17 cellular contexts compared by ENCODE assay signal in the genomic region with DNA sequence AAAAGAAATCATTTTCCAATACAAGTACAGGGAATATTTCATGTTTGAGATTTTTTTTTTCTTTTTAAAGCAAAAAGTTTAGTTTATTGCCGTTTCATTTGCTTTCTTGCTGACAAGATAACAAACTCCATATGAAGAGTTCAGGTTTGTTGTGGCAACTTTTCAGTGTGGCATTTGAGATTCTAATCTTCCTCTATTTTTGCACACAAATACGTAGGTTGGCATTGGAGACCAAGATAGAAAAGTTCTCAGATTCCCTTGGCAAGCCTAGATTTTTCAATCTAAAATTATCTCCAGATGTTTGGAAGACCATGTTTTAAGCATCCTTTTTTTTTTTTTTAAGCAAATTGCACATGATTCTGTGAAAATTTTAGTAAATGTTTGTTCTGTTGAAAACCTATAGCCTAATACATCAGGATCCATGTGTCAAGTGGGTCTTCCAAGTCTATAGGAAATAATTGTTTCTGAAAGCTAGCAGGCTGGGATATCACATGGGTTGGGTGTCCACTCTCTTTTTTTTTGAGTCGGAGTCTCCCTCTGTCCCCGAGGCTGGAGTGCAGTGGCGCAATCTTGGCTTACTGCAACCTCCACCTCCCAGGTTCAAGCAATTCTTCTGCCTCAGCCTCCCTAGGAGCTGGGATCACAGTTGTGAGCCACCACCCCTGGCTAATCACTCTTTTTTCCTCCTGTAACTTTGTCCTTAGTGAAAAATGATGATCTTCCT. TPM values are rescaled to one million over a fixed set of nuclear protein-coding genes. Genes with fewer than 3 reads are reported as not detected.
A peak's percentile ranks its signal among the peaks of the same experiment; 100 is the strongest.
DNase-seq lines count a peak whose midpoint lies in the region; ATAC-seq, FAIRE-seq and TF ChIP-seq lines count a peak whose summit lies in the region.
"Had no signal": no experiment of that assay in that cellular context is flagged by ENCODE, and none has a peak within 500 bp of the region (broad histone marks: within the 10 kb centered on the region; RNA-seq: fewer than 3 reads in every experiment).

No MANE protein-coding gene starts in this region.

- FAIRE-seq in GM12878 (lab: Jason Lieb, UNC): no peak

- no peak for TF ChIP-seq EP300 in GM12878 (IDR thresholded peaks at IDR 0.05; ENCODE audit: borderline replicate concordance in 1 of 2, control insufficient read depth in 1 of 2, low read depth in 2 of 2, low read length in 2 of 2)

- peak overlapping the region; percentile 63 for H3K9ac ChIP-seq in GM23248
- H3K9ac ChIP-seq in GM12878 (ENCODE audit: control insufficient read depth, insufficient read depth, low read length): no peak overlapping the region

- TF ChIP-seq RAD21 in GM12878 (IDR thresholded peaks at IDR 0.05; ENCODE audit: insufficient read depth, low read depth, low read length): no peak

- TSS peak; percentile 44 for BruUV-seq in GM12878 (replicated peaks; lab: Mats Ljungman, UMichigan)

- H3K4me3 ChIP-seq in GM23248 (peak overlapping the region; percentile 25), GM12878 (no peak overlapping the region), spleen (no peak overlapping the region)
- H3K4me3 ChIP-seq: Peyer's patch, stomach had no signal

- POLR2A ChIA-PET in GM12878 (lab: Charles Lee): interaction anchor here (0.6 to 0.7 kb wide), 3 partner anchors 75 to 810 kb away, joined by 3 to 4 read pairs (median 3); no protein-coding TSS in a partner anchor
- POLR2A ChIA-PET in GM10248 (lab: Yijun Ruan, JAX): interaction anchor here (0.6 kb wide), 1 partner anchor 94 kb away, joined by 3 read pairs; no protein-coding TSS in a partner anchor

- peaks cover 46% of the 10 kb centered on the region for H3K4me1 ChIP-seq in GM23248 (ENCODE audit: insufficient read depth)
- H3K4me1 ChIP-seq in GM12878 (ENCODE audit: control insufficient read depth, insufficient read depth, low read length): peaks cover 5% of the 10 kb centered on the region
- H3K4me1 ChIP-seq in spleen: peaks cover 13 to 82% (median 43%) of the 10 kb centered on the region in 6 donors

- H3K9me2 ChIP-seq in GM23248 (ENCODE audit: insufficient read depth): no peaks in the 10 kb centered on the region

- H2AFZ ChIP-seq in GM23248 (no peak overlapping the region), GM12878 (ENCODE audit: control insufficient read depth, low read depth, low read length) (no peak overlapping the region)

- 24 to 36% methylated on average over 5 of the region's 5 CpGs for WGBS in GM23248 (ENCODE audit: low coverage in 1 of 2, low lambda C conversion rate in 2 of 2, missing lambda C conversion rate in 2 of 2), 2 experiments
- 89% methylated on average over 5 of the region's 5 CpGs for WGBS in GM12878 (ENCODE audit: insufficient coverage, insufficient replicate concordance, low lambda C conversion rate, missing lambda C conversion rate)
- 77 to 86% (median 79%) methylated on average over 5 of the region's 5 CpGs for WGBS in spleen, 5 donors

- intact Hi-C loops in GM12878 (cut with micrococcal nuclease; ENCODE audit: unreplicated experiment) (no loop called here), spleen (cut with DNase I; ENCODE audit: low total_unique reads) (no loop called here)

- H4K20me1 ChIP-seq in GM23248 (ENCODE audit: insufficient read depth) (no peaks in the 10 kb centered on the region), GM12878 (ENCODE audit: control insufficient read depth, insufficient read depth) (no peaks in the 10 kb centered on the region)

- no peaks in the 10 kb centered on the region for H3K9me3 ChIP-seq in GM23248 (ENCODE audit: low read depth)
- no peaks in the 10 kb centered on the region for H3K9me3 ChIP-seq in GM12878 (replicated peaks; ENCODE audit: control insufficient read depth, insufficient read depth, low read length)
- no peaks in the 10 kb centered on the region for H3K9me3 ChIP-seq in spleen
- H3K9me3 ChIP-seq: Peyer's patch, stomach had no signal

- no peaks in the 10 kb centered on the region for H3K9me3 Mint-ChIP-seq in mesothelial cell of epicardium

- TF ChIP-seq CTCF in GM12878 (IDR thresholded peaks at IDR 0.05 in 2 of 3, conservative IDR thresholded peaks at IDR 0.05 in 1 of 3; ENCODE audit: control insufficient read depth in 2 of 3, extremely low read depth in 1 of 3, insufficient read depth in 1 of 3, low read depth in 3 of 3, low read length in 3 of 3) (no peak), mesothelial cell of epicardium (IDR thresholded peaks at IDR 0.05; ENCODE audit: unreplicated experiment) (no peak), GM10248 (IDR thresholded peaks at IDR 0.05; ENCODE audit: control extremely low read depth, extremely low read depth, low read depth, missing control alignments) (no peak), spleen (IDR thresholded peaks at IDR 0.05 in 8 of 11, conservative IDR thresholded peaks at IDR 0.05 in 3 of 11) (no peak)

- no peaks in the 10 kb centered on the region for H3K27me3 ChIP-seq in GM23248 (replicated peaks; ENCODE audit: insufficient read depth)
- no peaks in the 10 kb centered on the region for H3K27me3 ChIP-seq in GM12878 (replicated peaks in 1 of 2; ENCODE audit: control insufficient read depth in 2 of 2, insufficient read depth in 2 of 2, low read length in 1 of 2)
- peaks cover 0 to 7% (median 0%) of the 10 kb centered on the region in 7 donors for H3K27me3 ChIP-seq in spleen (replicated peaks in 1 of 7)
- H3K27me3 ChIP-seq: Peyer's patch, stomach had no signal

- H3K79me2 ChIP-seq in GM23248 (ENCODE audit: insufficient read depth) (peaks cover 76% of the 10 kb centered on the region), GM12878 (ENCODE audit: control insufficient read depth, insufficient read depth, low read length) (peaks cover 5% of the 10 kb centered on the region)

- H3K36me3 ChIP-seq in GM23248 (ENCODE audit: low read depth) (no peaks in the 10 kb centered on the region), GM12878 (ENCODE audit: control insufficient read depth in 2 of 2, insufficient read depth in 2 of 2, low read length in 1 of 2) (no peaks in the 10 kb centered on the region; a peak in 1 of 4 replicates), spleen (peaks cover 0 to 6% (median 0%) of the 10 kb centered on the region in 6 donors)
- H3K36me3 ChIP-seq: Peyer's patch had no signal

- peaks cover 52% of the 10 kb centered on the region for H3K4me1 Mint-ChIP-seq in mesothelial cell of epicardium

- CTCF ChIA-PET in GM12878 (lab: Yijun Ruan, JAX): interaction anchor here (0.7 kb wide), 1 partner anchor 13 kb away, joined by 3 read pairs; no protein-coding TSS in a partner anchor
- CTCF ChIA-PET in GM10248 (lab: Yijun Ruan, JAX): interaction anchor here (1.8 kb wide), 1 partner anchor 16 kb away, joined by 5 read pairs; no protein-coding TSS in a partner anchor

- no peaks in the 10 kb centered on the region for H3K27me3 Mint-ChIP-seq in mesothelial cell of epicardium (ENCODE audit: low read depth)

- H3F3A ChIP-seq in GM23248 (ENCODE audit: insufficient read depth): peaks cover 24% of the 10 kb centered on the region; the same call in 1 of the 2 replicates

- RAD21 ChIA-PET in GM12878 (lab: Charles Lee; ENCODE audit: unreplicated experiment): interaction anchor here (0.6 kb wide), 1 partner anchor 76 kb away, joined by 3 read pairs; no protein-coding TSS in a partner anchor

- H3K36me3 Mint-ChIP-seq in mesothelial cell of epicardium: peaks cover 2% of the 10 kb centered on the region

- TF ChIP-seq POLR2A in GM12878 (IDR thresholded peaks at IDR 0.05; ENCODE audit: low read depth, low read length): no peak
- no peak for TF ChIP-seq POLR2A in spleen (IDR thresholded peaks at IDR 0.05)

- H3K27ac Mint-ChIP-seq in mesothelial cell of epicardium: peak overlapping the region; percentile 91

- H3K4me3 Mint-ChIP-seq in mesothelial cell of epicardium: peak overlapping the region; percentile 26

- ATAC-seq in GM12878: no peak
- ATAC-seq: activated CD4-positive, CD25-positive, alpha-beta regulatory T cell treated with anti-CD3 and anti-CD28 coated beads, Interleukin-2, amount 50 U/mL, for 24 hours; esophagus mucosa had no signal

- SMC1A ChIA-PET in GM12878 (lab: Charles Lee; ENCODE audit: uncharacterized antibody, unreplicated experiment): interaction anchor here (0.7 kb wide), 1 partner anchor 836 kb away, joined by 3 read pairs; no protein-coding TSS in a partner anchor

- peak overlapping the region; percentile 38 for H3K4me2 ChIP-seq in GM23248 (ENCODE audit: unreplicated experiment)
- no peak overlapping the region for H3K4me2 ChIP-seq in GM12878 (ENCODE audit: control insufficient read depth, insufficient read depth)

- in situ Hi-C loops in GM23248 (cut with MboI): no loop called here
- in situ Hi-C loops in GM12878 (cut with MboI): no loop called here

- H3K27ac ChIP-seq in GM23248 (peak overlapping the region; percentile 78), GM12878 (ENCODE audit: control insufficient read depth, insufficient read depth) (no peak overlapping the region), spleen (no peak overlapping the region)
- H3K27ac ChIP-seq: coronary artery, HL-60, Peyer's patch, stomach had no signal

- peak; percentile 24 for DNase-seq in AG08395 (ENCODE audit: low spot score)
- DNase-seq in GM23248: peak; percentile 73
- DNase-seq in GM12878 (ENCODE audit: low read depth, low spot score): no peak
- DNase-seq in mesothelial cell of epicardium (ENCODE audit: low spot score in 2 of 2, unreplicated experiment in 2 of 2): no peak
- no peak for DNase-seq in GM10248 (ENCODE audit: extremely low spot score)
- no peak for DNase-seq in activated gamma-delta T cell treated with Interleukin-2 at 50 U/mL for 16 hours
- no peak for DNase-seq in SW480 (ENCODE audit: low spot score)
- DNase-seq in spleen: no peak
- DNase-seq: activated CD8-positive, alpha-beta memory T cell treated with anti-CD3 and anti-CD28 coated beads, Interleukin-2, amount 50 U/mL, for 48 hours; Kasumi-1; NCI-H524; stomach had no signal

RNA-seq across cellular contexts. Expression of gene GARRE1, which starts 2.6 kb away (rescaled TPM):
- 18.0 and 19.0 TPM in 2 replicates for total RNA-seq in GM23248 (2014; rRNA removed; shearing (Covaris generic))
- polyA plus RNA-seq in GM23248 (2016; fragmentation: Nextera tagmentation; extraction: Ambion mirVana) (10.9 and 12.1 TPM in 2 replicates), GM12878 (2011; rRNA removed) (6.8 and 8.4 TPM in 2 replicates), GM12878 (2014; fragmentation: Illumina TruSeq; extraction: Trizol) (4.9 and 5.0 TPM in 2 replicates), GM12878 (2014; fragmentation: Nextera tagmentation; extraction: Ambion mirVana) (1 to 10 TPM; 1.1 to 2.5 TPM), GM12878 (2014; rRNA removed) (6.0 and 6.6 TPM in 2 replicates), GM12878 (2016; fragmentation: Nextera tagmentation; extraction: Ambion mirVana) (1 to 10 TPM; 5.0 to 5.1 TPM), spleen (10 to 100 TPM in 1 of 3 donors, 1 to 10 TPM in 2; 6.2 to 15.5 (median 8.5) TPM)
- total RNA-seq in GM12878 (2013; cell fraction: nucleolus; rRNA removed): 28.7 and 30.3 TPM in 2 replicates
- total RNA-seq in GM12878 (2014; rRNA removed) (5.8 and 7.3 TPM in 2 replicates), GM12878 (2014; rRNA removed; fragmentation: Illumina TruSeq; extraction: Trizol) (4.9 and 5.2 TPM in 2 replicates), GM12878 (2021) (6.0 and 9.4 TPM in 2 replicates), mesothelial cell of epicardium (50.3 to 52.4 TPM (median 50.5 TPM) in 3 replicates), spleen (10 to 100 TPM; 32.5 to 70.6 (median 48.1) TPM)
- 3.3 TPM for polyA plus RNA-seq in GM12878 (2011; ENCODE audit: low read depth)
- polyA plus RNA-seq in GM12878 (2011; cell fraction: cytosol; rRNA removed): 5.6 and 7.4 TPM in 2 replicates
- polyA plus RNA-seq in GM12878 (2011; cell fraction: nucleus; rRNA removed): 10.1 and 10.5 TPM in 2 replicates
- 5.5 and 6.8 TPM in 2 replicates for polyA plus RNA-seq in GM12878 (2012)
- polyA minus RNA-seq in GM12878 (2011; rRNA and poly(A)+ RNA removed): 6.2 and 7.8 TPM in 2 replicates
- 2.1 and 3.8 TPM in 2 replicates for polyA minus RNA-seq in GM12878 (2011; cell fraction: cytosol; rRNA and poly(A)+ RNA removed)
- 4.4 and 5.6 TPM in 2 replicates for polyA minus RNA-seq in GM12878 (2011; cell fraction: nucleus; rRNA and poly(A)+ RNA removed)

Comparison
In these comparisons a context has a peak if more than half of its experiments do, and no peak if none do; other contexts are left out.
1. DNase-seq: peak in AG08395 (single experiment) and GM23248 (single experiment); none in GM12878 (single experiment), mesothelial cell of epicardium (0 of 2), GM10248 (single experiment), activated gamma-delta T cell treated with Interleukin-2 at 50 U/mL for 16 hours (single experiment), SW480 (single experiment) and spleen (single experiment).